Comparison of ENCODE assay signal across 14 cellular contexts in the genomic region with DNA sequence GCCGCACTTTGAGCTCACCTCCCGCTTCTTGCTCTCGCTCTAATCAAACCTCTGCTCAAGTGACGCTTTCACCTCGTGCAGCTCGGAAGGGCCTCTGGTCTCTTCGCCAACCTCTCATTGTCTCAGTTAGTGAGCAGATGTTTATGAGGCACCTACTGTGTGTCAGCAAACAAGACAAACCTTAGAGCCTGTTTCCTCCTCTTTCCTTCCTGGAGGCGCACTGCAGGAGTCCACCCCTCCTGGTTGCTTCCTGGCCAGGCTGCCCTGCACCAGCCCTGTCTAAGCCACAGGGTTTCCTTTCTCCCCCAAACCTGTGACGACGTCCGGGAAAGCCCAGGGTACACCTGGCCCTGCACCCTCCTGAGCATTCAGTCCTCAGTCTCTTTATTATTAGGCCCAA.
DNase-seq lines count a peak whose midpoint lies in the region; ATAC-seq, FAIRE-seq and TF ChIP-seq lines count a peak whose summit lies in the region.
"Had no signal": no experiment of that assay in that cellular context is flagged by ENCODE, and none has a peak within 500 bp of the region (broad histone marks: within the 10 kb centered on the region; RNA-seq: fewer than 3 reads in every experiment).

No MANE protein-coding gene starts in this region.

- H3K23ac ChIP-seq in H1 (ENCODE audit: insufficient read length) = no peak overlapping the region

- peak; percentile 72 for ATAC-seq in GM23338

- H2AK5ac ChIP-seq in H1 (ENCODE audit: low read depth, low read length) = no peak overlapping the region

- peaks cover 12% of the 10 kb centered on the region for H3K9me3 Mint-ChIP-seq in GM23338
- H3K9me3 Mint-ChIP-seq in progenitor cell of endocrine pancreas (ENCODE audit: low read depth) = peaks cover 3% of the 10 kb centered on the region

- H4K8ac ChIP-seq in H1 (ENCODE audit: extremely low read depth, insufficient read depth, low read length) = no peak overlapping the region

- no peak overlapping the region for H4K91ac ChIP-seq in H1 (replicated peaks; ENCODE audit: insufficient read length, low read length)

- POLR2A ChIA-PET in H1 (lab: Charles Lee; ENCODE audit: partially characterized antibody) = interaction anchor here (1.0 to 1.8 kb wide), 3 partner anchors 12 to 348 kb away, joined by 3 to 7 read pairs (median 4); no protein-coding TSS in a partner anchor

- no peak for FAIRE-seq in H1 (lab: Jason Lieb, UNC)
- FAIRE-seq: HTR-8/SVneo had no signal

- no peak overlapping the region for H4K5ac ChIP-seq in H1 (ENCODE audit: insufficient read length, low read depth, low read length)

- H2BK5ac ChIP-seq in H1 (ENCODE audit: low read depth, low read length) = peak overlapping the region; percentile 63; the same call in 1 of the 2 replicates

- H2AFZ ChIP-seq in GM23338 = no peak overlapping the region; the same call in 1 of the 2 replicates
- H2AFZ ChIP-seq in H1 (ENCODE audit: low read length) = no peak overlapping the region

- H3K27ac Mint-ChIP-seq in GM23338 (no peak overlapping the region), progenitor cell of endocrine pancreas (peak overlapping the region; percentile 12)
- H3K27ac Mint-ChIP-seq: CD4-positive, CD25-positive, alpha-beta regulatory T cell had no signal

- peaks cover 12% of the 10 kb centered on the region; the same call in 2 of the 3 replicates for H3K36me3 Mint-ChIP-seq in GM23338 (ENCODE audit: low read depth)
- peaks cover 16% of the 10 kb centered on the region for H3K36me3 Mint-ChIP-seq in progenitor cell of endocrine pancreas (ENCODE audit: insufficient read depth)
- H3K36me3 Mint-ChIP-seq: CD4-positive, CD25-positive, alpha-beta regulatory T cell had no signal

- no peak for TF ChIP-seq POLR2A in H1 (IDR thresholded peaks at IDR 0.05; ENCODE audit: control extremely low read depth in 1 of 2, low read depth in 2 of 2, low read length in 2 of 2)

- no peak overlapping the region for H2BK120ac ChIP-seq in H1 (replicated peaks; ENCODE audit: low read depth, low read length)

- H3K4me1 ChIP-seq in GM23338 (ENCODE audit: insufficient read depth) (peaks cover 12% of the 10 kb centered on the region), HUES48 (ENCODE audit: control insufficient read depth, insufficient read depth, low read length) (peaks cover 11% of the 10 kb centered on the region), H1 (replicated peaks in 1 of 4; ENCODE audit: control insufficient read depth in 3 of 4, insufficient read depth in 4 of 4, low read length in 3 of 4) (peaks cover 8 to 9% (median 8%) of the 10 kb centered on the region in 4 experiments)

- H3K9ac ChIP-seq in HUES48 (ENCODE audit: low read depth, low read length) (no peak overlapping the region), H1 (replicated peaks in 1 of 4; ENCODE audit: extremely low read depth in 1 of 4, low read depth in 3 of 4, low read length in 3 of 4) (no peak overlapping the region)
- H3K9ac ChIP-seq: BLaER1 treated with 17β-estradiol and CSF1 and Interleukin-3, amounts not matched to agents 10 nM and 100 nM had no signal

- no peaks in the 10 kb centered on the region for H3K79me2 ChIP-seq in GM23338 (replicated peaks; ENCODE audit: insufficient read depth)
- H3K79me2 ChIP-seq in H1 (ENCODE audit: control insufficient read depth in 1 of 2, insufficient read depth in 2 of 2, low read length in 2 of 2) = no peaks in the 10 kb centered on the region

- TF ChIP-seq RAD21 in H1 (IDR thresholded peaks at IDR 0.05 in 1 of 2, conservative IDR thresholded peaks at IDR 0.05 in 1 of 2; ENCODE audit: low read depth in 2 of 2, low read length in 2 of 2) = no peak

- H3K4me1 Mint-ChIP-seq in GM23338 (peaks cover 18% of the 10 kb centered on the region), progenitor cell of endocrine pancreas (ENCODE audit: low read depth) (no peaks in the 10 kb centered on the region)

- no peak for TF ChIP-seq EP300 in H1 (IDR thresholded peaks at IDR 0.05; ENCODE audit: borderline replicate concordance in 1 of 2, low read depth in 2 of 2, low read length in 2 of 2)

- no peak overlapping the region for H3K14ac ChIP-seq in H1 (ENCODE audit: insufficient read length)

- in situ Hi-C loops in KBM-7 (cut with MboI; ENCODE audit: low pct_unique_long_range_greater_than_20kb, low sequenced_read_pairs) = no loop called here

- 65% methylated on average over 11 of the region's 11 CpGs; no CpG with 5 or more reads in 1 of the 2 experiments for WGBS in H1 (ENCODE audit: extremely low coverage in 1 of 2, insufficient coverage in 1 of 2, insufficient read length in 1 of 2, insufficient replicate concordance in 2 of 2, low coverage in 1 of 2, low lambda C conversion rate in 2 of 2, missing lambda C conversion rate in 1 of 2), 2 experiments

- H3K27me3 Mint-ChIP-seq in GM23338 (ENCODE audit: insufficient read depth, low read depth, poor library complexity) (peaks cover 9% of the 10 kb centered on the region), progenitor cell of endocrine pancreas (no peaks in the 10 kb centered on the region)

- peak overlapping the region; percentile 84; the same call in 1 of the 2 replicates for H2BK12ac ChIP-seq in H1 (ENCODE audit: low read depth, low read length)

- H3K56ac ChIP-seq in H1 (replicated peaks; ENCODE audit: insufficient read length, low read depth, low read length) = no peak overlapping the region

- H3K4me3 Mint-ChIP-seq in GM23338 (no peak overlapping the region), progenitor cell of endocrine pancreas (ENCODE audit: low read depth) (no peak overlapping the region)
- H3K4me3 Mint-ChIP-seq: CD4-positive, CD25-positive, alpha-beta regulatory T cell had no signal

- TF ChIP-seq CTCF in GM23338 (conservative IDR thresholded peaks at IDR 0.05; ENCODE audit: low read depth in 2 of 2) = no peak
- no peak for TF ChIP-seq CTCF in H1 (IDR thresholded peaks at IDR 0.05; ENCODE audit: control extremely low read depth in 1 of 3, insufficient read depth in 1 of 3, low read depth in 1 of 3, low read length in 3 of 3)
- TF ChIP-seq CTCF in progenitor cell of endocrine pancreas (IDR thresholded peaks at IDR 0.05; ENCODE audit: unreplicated experiment) = no peak
- TF ChIP-seq CTCF in WERI-Rb-1 (IDR thresholded peaks at IDR 0.05; ENCODE audit: low read depth, low read length) = no peak

- H3K36me3 ChIP-seq in GM23338 (ENCODE audit: insufficient read depth) (no peaks in the 10 kb centered on the region), HUES48 (ENCODE audit: control insufficient read depth, insufficient read depth, low read length) (no peaks in the 10 kb centered on the region), H1 (ENCODE audit: control insufficient read depth in 2 of 4, insufficient read depth in 4 of 4, low read length in 3 of 4) (no peaks in the 10 kb centered on the region), WERI-Rb-1 (no peaks in the 10 kb centered on the region)

- H3K27me3 ChIP-seq in GM23338 (ENCODE audit: insufficient read depth) = no peaks in the 10 kb centered on the region
- no peaks in the 10 kb centered on the region for H3K27me3 ChIP-seq in HUES48 (ENCODE audit: control insufficient read depth, insufficient read depth, low read length)
- H3K27me3 ChIP-seq in H1 (replicated peaks in 1 of 4; ENCODE audit: control insufficient read depth in 3 of 4, extremely low read depth in 1 of 4, insufficient read depth in 3 of 4, low read length in 3 of 4) = no peaks in the 10 kb centered on the region
- H3K27me3 ChIP-seq in WERI-Rb-1 (ENCODE audit: insufficient read depth, low read depth, severe bottlenecking) = no peaks in the 10 kb centered on the region
- H3K27me3 ChIP-seq: BLaER1 treated with 17β-estradiol and CSF1 and Interleukin-3, amounts not matched to agents 10 nM and 100 nM had no signal

- H3K18ac ChIP-seq in H1 (ENCODE audit: extremely low read depth, low read length) = no peak overlapping the region

- H3K4me3 ChIP-seq in GM23338 = no peak overlapping the region
- no peak overlapping the region for H3K4me3 ChIP-seq in HUES48 (ENCODE audit: low read depth, low read length)
- no peak overlapping the region for H3K4me3 ChIP-seq in H1 (ENCODE audit: extremely low read depth in 1 of 4, insufficient read depth in 2 of 4, low read depth in 3 of 4, low read length in 4 of 4)
- H3K4me3 ChIP-seq in WERI-Rb-1 (ENCODE audit: low read depth, low read length) = no peak overlapping the region
- H3K4me3 ChIP-seq: BLaER1 treated with 17β-estradiol and CSF1 and Interleukin-3, amounts not matched to agents 10 nM and 100 nM had no signal

- DNase-seq in GM23338 (ENCODE audit: low spot score) (no peak), H1 (ENCODE audit: low read depth in 1 of 2, low spot score in 2 of 2) (no peak), progenitor cell of endocrine pancreas (ENCODE audit: low spot score, unreplicated experiment) (no peak), KBM-7 (no peak), WERI-Rb-1 (no peak)
- no peak for DNase-seq in activated CD4-positive, alpha-beta T cell treated with anti-CD3 and anti-CD28 coated beads for 4 hours
- DNase-seq: 8988T; AML-193; CD4-positive, CD25-positive, alpha-beta regulatory T cell; HCEC 1CT; KG1 had no signal

- H3K23me2 ChIP-seq in H1 (ENCODE audit: low read depth, low read length) = no peaks in the 10 kb centered on the region; the same call in 1 of the 2 replicates

- H2BK15ac ChIP-seq in H1 (ENCODE audit: low read length) = no peak overlapping the region; the same call in 1 of the 2 replicates

- H3F3A ChIP-seq in GM23338 (replicated peaks; ENCODE audit: low read depth) = no peaks in the 10 kb centered on the region

- H4K20me1 ChIP-seq in GM23338 (replicated peaks; ENCODE audit: insufficient read depth) (no peaks in the 10 kb centered on the region), H1 (replicated peaks in 1 of 2; ENCODE audit: control insufficient read depth in 1 of 2, insufficient read depth in 2 of 2, low read length in 2 of 2) (no peaks in the 10 kb centered on the region)

- CTCF ChIA-PET in H1 (lab: Charles Lee; ENCODE audit: partially characterized antibody) = interaction anchor here (0.8 to 6.2 kb wide), 5 partner anchors 10 to 20 kb away, joined by 3 to 70 read pairs (median 4); no protein-coding TSS in a partner anchor

- H3K4me2 ChIP-seq in GM23338 (peak overlapping the region; percentile 57), H1 (ENCODE audit: insufficient read depth in 1 of 2, low read depth in 2 of 2, low read length in 2 of 2) (peak overlapping the region in 1 of 2 experiments; percentile 15; a peak in 1 of 4 replicates)

- H3K27ac ChIP-seq in GM23338 (ENCODE audit: low read depth) (peak overlapping the region; percentile 67; the same call in 1 of the 2 replicates), HUES48 (ENCODE audit: low read depth, low read length) (peak overlapping the region; percentile 35), H1 (ENCODE audit: low read depth, low read length) (no peak overlapping the region), WERI-Rb-1 (no peak overlapping the region)
- H3K27ac ChIP-seq: BLaER1 treated with 17β-estradiol and CSF1 and Interleukin-3, amounts not matched to agents 10 nM and 100 nM had no signal

- H3K79me1 ChIP-seq in H1 (ENCODE audit: low read depth, low read length) = no peaks in the 10 kb centered on the region

- H3K9me2 ChIP-seq in GM23338 (ENCODE audit: insufficient read depth) = no peaks in the 10 kb centered on the region

- H3K9me3 ChIP-seq in HUES48 (ENCODE audit: control insufficient read depth, insufficient read depth, low read length) (no peaks in the 10 kb centered on the region), H1 (ENCODE audit: insufficient read depth in 2 of 2, low read depth in 1 of 2, low read length in 1 of 2) (0 out of 4 replicates have a peak, but pooled peaks cover 0 to 4% of the 10 kb centered on the region in 2 experiments), WERI-Rb-1 (ENCODE audit: severe bottlenecking) (no peaks in the 10 kb centered on the region)

- H3K4ac ChIP-seq in H1 (replicated peaks; ENCODE audit: insufficient read length, low read depth, low read length) = no peak overlapping the region

- no peak overlapping the region for H2BK20ac ChIP-seq in H1 (ENCODE audit: low read length)

Comparison
In these comparisons a context has a peak if more than half of its experiments do, and no peak if none do; other contexts are left out.
1. H3K27ac ChIP-seq: peak in GM23338 (single experiment) and HUES48 (single experiment); none in H1 (single experiment) and WERI-Rb-1 (single experiment).